In the genomic region with DNA sequence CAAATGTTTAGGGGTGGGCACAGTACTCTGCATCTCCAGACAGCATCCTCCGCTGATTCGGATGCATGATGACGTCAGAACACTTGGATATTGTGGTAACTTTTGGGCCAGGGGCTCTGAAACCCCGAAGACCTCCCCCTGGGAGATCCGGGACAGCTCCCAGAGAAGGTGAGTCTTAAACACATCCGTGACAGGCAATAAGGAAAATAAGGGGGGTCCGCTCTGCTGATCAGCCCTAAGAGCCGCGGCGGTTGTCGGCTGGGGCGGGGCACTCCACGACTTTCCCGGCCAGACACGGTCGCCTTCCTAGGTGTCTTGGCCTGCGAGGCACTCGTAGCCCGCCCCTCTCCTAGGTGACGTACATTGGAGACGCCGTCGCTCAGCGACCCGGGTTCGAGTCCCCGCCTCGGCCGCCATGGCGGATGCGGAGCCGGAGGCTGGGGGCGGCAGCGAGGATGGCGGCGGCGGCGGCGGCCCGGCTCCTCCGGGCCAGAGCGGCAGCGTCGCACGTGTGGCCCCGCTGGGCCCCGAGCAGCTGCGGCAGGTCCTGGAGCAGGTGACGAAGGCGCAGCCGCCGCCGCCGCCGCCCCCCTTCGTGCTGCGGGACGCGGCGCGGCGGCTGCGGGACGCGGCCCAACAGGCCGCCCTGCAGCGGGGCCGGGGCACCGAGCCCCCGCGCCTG, we compare ENCODE assay signal across 1 cellular context.
TF ChIP-seq lines count a peak whose summit lies in the region.

Gene ZNF839 (plus strand): TSS at position 396 of the 682 bp plus-strand sequence. CDS start 20 bp downstream, at position 416.

TF ChIP-seq in Ishikawa, 13 proteins besides CTCF, POLR2A, EP300 and RAD21 (continued from another document):
- TF ChIP-seq REST (IDR thresholded peaks at IDR 0.05; ENCODE audit: low read depth) (no peak), EGR1 (IDR thresholded peaks at IDR 0.05) (no peak)
